Comparison of ENCODE assay signal across 20 cellular contexts in the genomic region with DNA sequence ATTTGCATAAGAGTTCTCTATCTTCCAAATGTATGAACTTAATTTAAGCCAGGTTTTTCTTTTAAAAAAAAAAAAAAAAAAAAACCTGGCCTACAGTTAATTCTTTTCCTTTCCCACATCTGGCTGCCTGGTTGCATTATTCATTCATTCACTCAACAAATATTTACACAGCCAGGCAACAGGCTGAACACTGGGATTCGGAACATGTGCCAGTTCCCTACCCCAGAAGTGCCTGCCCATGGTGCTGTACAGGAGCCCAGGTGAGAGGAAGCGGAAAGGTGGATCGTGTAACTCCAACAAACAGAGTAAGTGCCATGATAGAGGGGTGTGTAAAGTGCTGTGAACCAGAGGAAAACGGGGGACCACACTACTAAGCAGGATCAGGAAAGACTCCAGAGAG.
DNase-seq lines count a peak whose midpoint lies in the region; ATAC-seq and TF ChIP-seq lines count a peak whose summit lies in the region.
"Had no signal": no experiment of that assay in that cellular context is flagged by ENCODE, and none has a peak within 500 bp of the region (broad histone marks: within the 10 kb centered on the region; RNA-seq: fewer than 3 reads in every experiment).

No MANE protein-coding gene starts in this region.

- peaks cover 18% of the 10 kb centered on the region for H3K36me3 ChIP-seq in PC-3 (ENCODE audit: low read depth, low read length)

- ATAC-seq in PC-3 (peak; percentile 86), left colon (peak; percentile 37)
- ATAC-seq: activated CD4-positive, CD25-positive, alpha-beta regulatory T cell treated with anti-CD3 and anti-CD28 coated beads, Interleukin-2, amount 50 U/mL, for 24 hours; psoas muscle had no signal

- H4K20me1 ChIP-seq in PC-3 (ENCODE audit: low read length), result no peaks in the 10 kb centered on the region

- CTCF ChIA-PET in PC-3 (lab: Charles Lee), result no interaction called here

- H3K27ac ChIP-seq in PC-3 (ENCODE audit: low read length), result no peak overlapping the region
- H3K27ac ChIP-seq: PC-9, psoas muscle, SJSA1, spleen had no signal

- peaks cover 7% of the 10 kb centered on the region; the same call in 1 of the 2 replicates for H3K4me1 ChIP-seq in PC-3 (ENCODE audit: insufficient read depth, low read length)
- H3K4me1 ChIP-seq: adrenal gland, SJSA1 had no signal

- no peaks in the 10 kb centered on the region for H3K79me2 ChIP-seq in PC-3 (ENCODE audit: low read length)

- TF ChIP-seq CTCF in PC-3 (conservative IDR thresholded peaks at IDR 0.05; ENCODE audit: low read depth, low read length), result no peak

- no peaks in the 10 kb centered on the region for H3K9me3 ChIP-seq in PC-3 (ENCODE audit: low read length)
- H3K9me3 ChIP-seq: adrenal gland, psoas muscle, SJSA1, spleen had no signal

- no peak overlapping the region for H3K4me2 ChIP-seq in PC-3 (ENCODE audit: low read length)
- H3K4me2 ChIP-seq: PC-9 had no signal

- no peaks in the 10 kb centered on the region for H3F3A ChIP-seq in PC-3 (ENCODE audit: low read length, unreplicated experiment)

- H3K9me2 ChIP-seq in PC-3 (replicated peaks; ENCODE audit: low read length), result no peaks in the 10 kb centered on the region

- intact Hi-C loops in PC-3 (cut with micrococcal nuclease), result no loop called here
- intact Hi-C loops in left colon (cut with DNase I, micrococcal nuclease), result no loop called here
- intact Hi-C loops in posterior vena cava (cut with DNase I), result no loop called here

- no peak overlapping the region for H3K9ac ChIP-seq in PC-3 (ENCODE audit: low read length)

- no peak overlapping the region for H2AFZ ChIP-seq in PC-3 (ENCODE audit: low read length)
- H2AFZ ChIP-seq: PC-9 had no signal

- DNase-seq in AG08396 (ENCODE audit: low spot score), result peak; percentile 34
- peak; percentile 54 for DNase-seq in DMS153 (lab: John Stamatoyannopoulos, UW)
- DNase-seq in PC-3, result peak; percentile 30
- DNase-seq in left colon, result no peak
- DNase-seq in posterior vena cava (ENCODE audit: low spot score), result no peak
- no peak for DNase-seq in Kasumi-1 (lab: John Stamatoyannopoulos, UW)
- no peak for DNase-seq in HT-29 (ENCODE audit: low spot score)
- no peak for DNase-seq in NOMO-1 treated with DMSO at 0.1 percent for 48 hours (lab: John Stamatoyannopoulos, UW; ENCODE audit: unreplicated experiment)
- DNase-seq: adrenal gland; C1 segment of cervical spinal cord; central memory CD4-positive, alpha-beta T cell; DMS 273 treated with DMSO at 0.1 percent for 48 hours; NCI-H146; NCI-H524; nephron progenitor cell; PC-9; psoas muscle; spleen had no signal

- H3K27me3 ChIP-seq in PC-3 (ENCODE audit: low read length), result no peaks in the 10 kb centered on the region
- H3K27me3 ChIP-seq: adrenal gland, SJSA1, spleen had no signal

- H3K4me3 ChIP-seq in PC-3 (ENCODE audit: low read length), result no peak overlapping the region
- H3K4me3 ChIP-seq: adrenal gland, PC-9, psoas muscle, SJSA1, spleen had no signal

- BruUV-seq in PC-3 (replicated peaks; lab: Mats Ljungman, UMichigan), result no TSS peak

- POLR2A ChIA-PET in PC-3 (lab: Charles Lee; ENCODE audit: unreplicated experiment), result no interaction called here

Comparison
In these comparisons a context has a peak if more than half of its experiments do, and no peak if none do; other contexts are left out.
1. DNase-seq: peak in AG08396 (single experiment), DMS153 (single experiment) and PC-3 (single experiment); none in left colon (0 of 2), posterior vena cava (single experiment), Kasumi-1 (0 of 2), HT-29 (single experiment) and NOMO-1 treated with DMSO at 0.1 percent for 48 hours (single experiment).